ENCODE assay signal across 1 cellular context in genomic region chr5:58459860-58460726, GRCh38.
TF ChIP-seq lines count a peak whose summit lies in the region.

Gene PLK2 (minus strand): TSS chr5:58460086. CDS start chr5:58459959, 127 bp downstream.

TF ChIP-seq in HEK293, 187 proteins besides CTCF, POLR2A, EP300 and RAD21 (continued from another document):
- no peak for TF ChIP-seq ZBTB11 (tag by site-specific recombination; conservative IDR thresholded peaks at IDR 0.05; ENCODE audit: low read depth)
- TF ChIP-seq ZNF521 (tag by site-specific recombination; IDR thresholded peaks at IDR 0.05) = no peak
- no peak for TF ChIP-seq ZNF514 (tag by site-specific recombination; IDR thresholded peaks at IDR 0.05)
- peak; percentile 91; the same call in 1 of the 2 replicates for TF ChIP-seq ZNF121 (tag by site-specific recombination; IDR thresholded peaks at IDR 0.05)
- TF ChIP-seq ZNF548 (tag by site-specific recombination; IDR thresholded peaks at IDR 0.05) = no peak
- peak; percentile 28; the same call in 1 of the 2 replicates for TF ChIP-seq ZNF324 (tag by site-specific recombination; IDR thresholded peaks at IDR 0.05)
- 0 out of 2 replicates have a peak, but pooled peaks have one; percentile 13 for TF ChIP-seq ZNF174 (tag by site-specific recombination; IDR thresholded peaks at IDR 0.05)
- TF ChIP-seq KLF1 (tag by site-specific recombination; IDR thresholded peaks at IDR 0.05) = no peak; the same call in 1 of the 2 replicates
- TF ChIP-seq ZNF394 (tag by site-specific recombination; IDR thresholded peaks at IDR 0.05; ENCODE audit: borderline replicate concordance) = peak; percentile 16; the same call in 1 of the 2 replicates
- no peak for TF ChIP-seq ZBTB49 (tag by site-specific recombination; IDR thresholded peaks at IDR 0.05; ENCODE audit: low read depth)
- no peak for TF ChIP-seq ZNF610 (tag by site-specific recombination; IDR thresholded peaks at IDR 0.05; ENCODE audit: borderline replicate concordance)
- TF ChIP-seq ZNF843 (tag by site-specific recombination; IDR thresholded peaks at IDR 0.05) = no peak
- TF ChIP-seq ZBTB8A (tag by site-specific recombination; IDR thresholded peaks at IDR 0.05) = peak; percentile 85; the same call in 1 of the 2 replicates
- TF ChIP-seq ZNF76 (tag by site-specific recombination; IDR thresholded peaks at IDR 0.05; ENCODE audit: borderline replicate concordance, low read depth) = peak; percentile 13; the same call in 1 of the 2 replicates
- no peak for TF ChIP-seq ZNF132 (tag by site-specific recombination; IDR thresholded peaks at IDR 0.05; ENCODE audit: borderline replicate concordance)
- no peak for TF ChIP-seq ZNF48 (tag by site-specific recombination; IDR thresholded peaks at IDR 0.05)
- TF ChIP-seq GLI2 (tag by site-specific recombination; IDR thresholded peaks at IDR 0.05; ENCODE audit: borderline replicate concordance, low read depth) = no peak
- TF ChIP-seq ZNF398 (tag by site-specific recombination; IDR thresholded peaks at IDR 0.05) = peak; percentile 30; the same call in 1 of the 2 replicates
- TF ChIP-seq ZNF571 (tag by site-specific recombination; IDR thresholded peaks at IDR 0.05) = no peak
- TF ChIP-seq ZBTB21 (tag by site-specific recombination; IDR thresholded peaks at IDR 0.05) = peak; percentile 68
- peak; percentile 93 for TF ChIP-seq HIC1 (tag by site-specific recombination; IDR thresholded peaks at IDR 0.05)
- TF ChIP-seq TCF7L2 (IDR thresholded peaks at IDR 0.05; ENCODE audit: borderline replicate concordance, low read depth, low read length) = no peak
- no peak for TF ChIP-seq ZNF280C (tag by site-specific recombination; IDR thresholded peaks at IDR 0.05)
- peak; percentile 14; the same call in 1 of the 2 replicates for TF ChIP-seq KLF17 (tag by site-specific recombination; IDR thresholded peaks at IDR 0.05)
- TF ChIP-seq ZNF112 (tag by site-specific recombination; IDR thresholded peaks at IDR 0.05) = no peak
- TF ChIP-seq ZNF266 (tag by site-specific recombination; IDR thresholded peaks at IDR 0.05; ENCODE audit: low read depth) = no peak
- no peak for TF ChIP-seq ZNF26 (tag by site-specific recombination; IDR thresholded peaks at IDR 0.05)
- TF ChIP-seq ZNF221 (tag by site-specific recombination; IDR thresholded peaks at IDR 0.05; ENCODE audit: borderline replicate concordance) = no peak
- TF ChIP-seq ZNF529 (tag by site-specific recombination; IDR thresholded peaks at IDR 0.05; ENCODE audit: insufficient replicate concordance) = no peak
- no peak for TF ChIP-seq ZSCAN23 (tag by site-specific recombination; IDR thresholded peaks at IDR 0.05)
- TF ChIP-seq YY2 (tag by site-specific recombination; IDR thresholded peaks at IDR 0.05) = no peak
- peak; percentile 91 for TF ChIP-seq ZXDB (tag by site-specific recombination; IDR thresholded peaks at IDR 0.05)
- TF ChIP-seq ZNF114 (tag by site-specific recombination; IDR thresholded peaks at IDR 0.05) = no peak
- no peak for TF ChIP-seq ZNF37A (tag by site-specific recombination; IDR thresholded peaks at IDR 0.05)
- TF ChIP-seq ZNF513 (tag by site-specific recombination; IDR thresholded peaks at IDR 0.05) = no peak
- no peak for TF ChIP-seq ZNF341 (tag by site-specific recombination; IDR thresholded peaks at IDR 0.05; ENCODE audit: low read depth)
- TF ChIP-seq ZSCAN30 (tag by site-specific recombination; IDR thresholded peaks at IDR 0.05) = peak; percentile 60
- TF ChIP-seq ZNF24 (tag by site-specific recombination; IDR thresholded peaks at IDR 0.05) = no peak; the same call in 1 of the 2 replicates
- no peak for TF ChIP-seq PRDM6 (tag by site-specific recombination; IDR thresholded peaks at IDR 0.05)
